In the genomic region with DNA sequence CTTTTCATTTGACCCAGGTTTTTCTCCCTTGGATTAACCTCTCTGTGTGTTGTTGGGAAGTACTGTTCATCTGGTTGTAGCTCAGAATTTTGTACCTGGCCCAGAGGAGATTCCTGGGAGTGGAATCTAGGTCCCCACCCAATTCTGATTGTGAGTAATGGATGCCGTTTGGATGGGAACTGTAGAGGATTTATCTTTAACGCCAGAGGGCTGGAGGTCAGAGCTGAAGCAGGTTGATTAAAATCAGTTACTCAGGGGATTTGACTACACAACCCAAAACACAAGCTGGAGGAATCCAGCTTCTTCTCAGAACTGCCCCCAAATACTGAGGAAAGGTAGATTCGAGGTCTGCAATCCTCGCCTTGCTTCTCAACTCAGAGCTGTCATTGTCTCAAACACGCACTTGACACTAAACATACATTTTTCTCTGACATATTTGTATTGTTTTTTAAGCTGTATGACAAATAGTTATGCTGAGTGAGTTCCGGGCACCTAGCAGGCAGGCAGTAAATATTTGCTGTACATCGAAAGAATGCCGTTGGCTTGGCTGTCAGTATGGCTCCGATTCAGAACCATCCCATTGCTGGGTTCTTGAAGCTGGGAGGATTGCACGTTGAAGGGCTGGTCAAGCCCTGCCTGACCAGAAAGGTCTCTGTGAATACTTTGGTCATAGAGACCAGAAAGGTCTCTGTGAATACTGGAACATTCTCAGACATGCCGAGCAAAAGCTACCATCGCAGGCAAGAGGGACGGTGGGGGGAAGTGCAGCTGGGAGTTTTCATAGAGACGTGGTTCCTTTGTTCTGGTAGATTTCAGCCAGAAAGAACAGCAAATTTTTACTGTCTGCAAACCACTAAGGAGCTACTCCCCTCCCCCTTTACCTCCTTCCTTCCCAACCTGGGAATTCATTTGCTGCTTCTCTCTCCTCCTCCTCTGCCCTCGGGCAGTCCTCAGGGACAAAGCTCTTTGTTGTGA, we compare ENCODE assay signal across 8 cellular contexts.
DNase-seq lines count a peak whose midpoint lies in the region; ATAC-seq, FAIRE-seq and TF ChIP-seq lines count a peak whose summit lies in the region.

No MANE protein-coding gene starts in this region.

- no peak for TF ChIP-seq CTCF in A549 (IDR thresholded peaks at IDR 0.05)
- TF ChIP-seq CTCF in HFFc6 (IDR thresholded peaks at IDR 0.05), result no peak
- TF ChIP-seq CTCF in kidney epithelial cell (IDR thresholded peaks at IDR 0.05; ENCODE audit: insufficient read depth, low read length, poor library complexity, severe bottlenecking), result no peak
- no peak for TF ChIP-seq CTCF in thoracic aorta (IDR thresholded peaks at IDR 0.05)

- no peak for TF ChIP-seq EP300 in A549 (IDR thresholded peaks at IDR 0.05)

- H3K27ac ChIP-seq in A549 (peak overlapping the region; percentile 79 to 87; a peak in 4 of 6 replicates), thoracic aorta (peak overlapping the region; percentile 92 to 97)

- H3K4me1 Mint-ChIP-seq in HFFc6 (ENCODE audit: low read depth), result peaks cover 69% of the 10 kb centered on the region
- H3K4me1 Mint-ChIP-seq in activated naive CD8-positive, alpha-beta T cell treated with anti-CD3 and anti-CD28 coated beads, Interleukin-2, amount 50 U/mL, for 24 hours, result peaks cover 29% of the 10 kb centered on the region

- peak; percentile 53 to 54 for ATAC-seq in A549
- ATAC-seq in activated naive CD8-positive, alpha-beta T cell treated with anti-CD3 and anti-CD28 coated beads, Interleukin-2, amount 50 U/mL, for 24 hours, result no peak
- ATAC-seq in thoracic aorta (ENCODE audit: insufficient number of reproducible peaks, low FRiP score, low read depth), result no peak
- ATAC-seq in GM21367 (IDR thresholded peaks at IDR 0.05; ENCODE audit: unreplicated experiment), result no peak

- H3K4me2 ChIP-seq in A549, result peak overlapping the region; percentile 88

- no peak for FAIRE-seq in A549 (lab: Jason Lieb, UNC)

- H3K27me3 Mint-ChIP-seq in HFFc6 (ENCODE audit: insufficient read depth), result peaks cover 3% of the 10 kb centered on the region
- no peaks in the 10 kb centered on the region for H3K27me3 Mint-ChIP-seq in activated naive CD8-positive, alpha-beta T cell treated with anti-CD3 and anti-CD28 coated beads, Interleukin-2, amount 50 U/mL, for 24 hours

- H3K9me3 Mint-ChIP-seq in HFFc6, result no peaks in the 10 kb centered on the region; the same call in 1 of the 2 replicates
- H3K9me3 Mint-ChIP-seq in activated naive CD8-positive, alpha-beta T cell treated with anti-CD3 and anti-CD28 coated beads, Interleukin-2, amount 50 U/mL, for 24 hours, result no peaks in the 10 kb centered on the region

- CTCF ChIA-PET in A549 (lab: Yijun Ruan, JAX), result interaction anchor here (0.6 to 4.9 kb wide), 19 partner anchors 10 to 926 kb away, joined by 3 to 78 read pairs (median 4); no protein-coding TSS in a partner anchor

- H3K4me3 Mint-ChIP-seq in HFFc6, result peak overlapping the region; percentile 89
- H3K4me3 Mint-ChIP-seq in activated naive CD8-positive, alpha-beta T cell treated with anti-CD3 and anti-CD28 coated beads, Interleukin-2, amount 50 U/mL, for 24 hours, result peak overlapping the region; percentile 77

- H3K27ac Mint-ChIP-seq in HFFc6, result peak overlapping the region; percentile 98
- no peak overlapping the region for H3K27ac Mint-ChIP-seq in activated naive CD8-positive, alpha-beta T cell treated with anti-CD3 and anti-CD28 coated beads, Interleukin-2, amount 50 U/mL, for 24 hours

- DNase-seq in A549 (ENCODE audit: low read depth in 1 of 2, low spot score in 1 of 2) (no peak), HFFc6 (no peak), kidney epithelial cell (ENCODE audit: low read depth) (no peak), thoracic aorta (ENCODE audit: low spot score) (no peak), NOMO-1 treated with dmso at 0.1 percent for 144 hours (lab: John Stamatoyannopoulos, UW; ENCODE audit: unreplicated experiment) (no peak)
- DNase-seq in activated naive CD8-positive, alpha-beta T cell treated with anti-CD3 and anti-CD28 coated beads, Interleukin-2, amount 50 U/mL, for 24 hours, result no peak
- no peak for DNase-seq in stimulated activated CD4-positive, alpha-beta T cell treated with anti-CD3 and anti-CD28 coated beads, Interleukin-15, amount 100 ng/mL, for 24 hours

- H3K36me3 Mint-ChIP-seq in HFFc6 (ENCODE audit: low read depth), result peaks cover 9% of the 10 kb centered on the region; the same call in 1 of the 2 replicates
- H3K36me3 Mint-ChIP-seq in activated naive CD8-positive, alpha-beta T cell treated with anti-CD3 and anti-CD28 coated beads, Interleukin-2, amount 50 U/mL, for 24 hours (ENCODE audit: low read depth), result no peaks in the 10 kb centered on the region

- 0 out of 3 replicates have a peak, but pooled peaks cover 4% of the 10 kb centered on the region for H3K4me1 ChIP-seq in A549
- peaks cover 0 to 30% of the 10 kb centered on the region in 2 donors for H3K4me1 ChIP-seq in thoracic aorta (ENCODE audit: control insufficient read depth in 1 of 2, low read depth in 2 of 2)

- no peak for TF ChIP-seq RAD21 in A549 (conservative IDR thresholded peaks at IDR 0.05 in 1 of 2, IDR thresholded peaks at IDR 0.05 in 1 of 2)

- H3K36me3 ChIP-seq in kidney epithelial cell (ENCODE audit: control insufficient read depth, insufficient read depth, low read length), result no peaks in the 10 kb centered on the region
- H3K36me3 ChIP-seq in thoracic aorta, result no peaks in the 10 kb centered on the region

- H3K27me3 ChIP-seq in kidney epithelial cell (ENCODE audit: control insufficient read depth, insufficient read depth, low read length) (no peaks in the 10 kb centered on the region), thoracic aorta (replicated peaks; ENCODE audit: insufficient read depth) (no peaks in the 10 kb centered on the region)

- H3K4me3 ChIP-seq in A549, result peak overlapping the region; percentile 48
- peak overlapping the region; percentile 40 for H3K4me3 ChIP-seq in kidney epithelial cell (ENCODE audit: low read depth, low read length)
- H3K4me3 ChIP-seq in thoracic aorta, result peak overlapping the region; percentile 78

- POLR2A ChIA-PET in A549 (lab: Yijun Ruan, JAX), result no interaction called here

- no peaks in the 10 kb centered on the region for H3K9me3 ChIP-seq in A549
- H3K9me3 ChIP-seq in thoracic aorta, result no peaks in the 10 kb centered on the region

- WGBS in A549 (ENCODE audit: missing lambda C conversion rate), result 49% methylated on average over 15 of the region's 15 CpGs

- no peak for TF ChIP-seq POLR2A in A549 (IDR thresholded peaks at IDR 0.05; ENCODE audit: low read length)

TF ChIP-seq in A549, 52 proteins besides CTCF, POLR2A, EP300 and RAD21 (continues in another document):
- TF ChIP-seq HDAC2 (IDR thresholded peaks at IDR 0.05) (no peak), HES2 (IDR thresholded peaks at IDR 0.05) (no peak), EHF (CRISPR knock-in tag; IDR thresholded peaks at IDR 0.05) (no peak), ATOH8 (CRISPR knock-in tag; IDR thresholded peaks at IDR 0.05; ENCODE audit: low read depth) (no peak), MAFK (IDR thresholded peaks at IDR 0.05; ENCODE audit: partially characterized antibody) (no peak), MYC (IDR thresholded peaks at IDR 0.05; ENCODE audit: borderline replicate concordance, low read length) (no peak), NPAS2 (CRISPR knock-in tag; IDR thresholded peaks at IDR 0.05; ENCODE audit: borderline replicate concordance) (no peak), RNF2 (IDR thresholded peaks at IDR 0.05; ENCODE audit: borderline replicate concordance, low read depth) (no peak), CEBPB (IDR thresholded peaks at IDR 0.05) (no peak), NFE2L2 (conservative IDR thresholded peaks at IDR 0.05; ENCODE audit: low read length) (no peak), EHMT2 (IDR thresholded peaks at IDR 0.05; ENCODE audit: low read depth) (no peak), ZFP36 (IDR thresholded peaks at IDR 0.05; ENCODE audit: borderline replicate concordance, partially characterized antibody) (no peak), ZNF302 (CRISPR knock-in tag; IDR thresholded peaks at IDR 0.05) (no peak), CHD4 (IDR thresholded peaks at IDR 0.05; ENCODE audit: borderline replicate concordance) (no peak), E2F6 (IDR thresholded peaks at IDR 0.05; ENCODE audit: borderline replicate concordance, low read depth) (no peak)
- TF ChIP-seq, protein P1, sequence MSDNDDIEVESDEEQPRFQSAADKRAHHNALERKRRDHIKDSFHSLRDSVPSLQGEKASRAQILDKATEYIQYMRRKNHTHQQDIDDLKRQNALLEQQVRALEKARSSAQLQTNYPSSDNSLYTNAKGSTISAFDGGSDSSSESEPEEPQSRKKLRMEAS (IDR thresholded peaks at IDR 0.05), result no peak
- TF ChIP-seq, protein P2, sequence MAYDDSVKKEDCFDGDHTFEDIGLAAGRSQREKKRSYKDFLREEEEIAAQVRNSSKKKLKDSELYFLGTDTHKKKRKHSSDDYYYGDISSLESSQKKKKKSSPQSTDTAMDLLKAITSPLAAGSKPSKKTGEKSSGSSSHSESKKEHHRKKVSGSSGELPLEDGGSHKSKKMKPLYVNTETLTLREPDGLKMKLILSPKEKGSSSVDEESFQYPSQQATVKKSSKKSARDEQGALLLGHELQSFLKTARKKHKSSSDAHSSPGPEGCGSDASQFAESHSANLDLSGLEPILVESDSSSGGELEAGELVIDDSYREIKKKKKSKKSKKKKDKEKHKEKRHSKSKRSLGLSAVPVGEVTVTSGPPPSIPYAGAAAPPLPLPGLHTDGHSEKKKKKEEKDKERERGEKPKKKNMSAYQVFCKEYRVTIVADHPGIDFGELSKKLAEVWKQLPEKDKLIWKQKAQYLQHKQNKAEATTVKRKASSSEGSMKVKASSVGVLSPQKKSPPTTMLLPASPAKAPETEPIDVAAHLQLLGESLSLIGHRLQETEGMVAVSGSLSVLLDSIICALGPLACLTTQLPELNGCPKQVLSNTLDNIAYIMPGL (CRISPR knock-in tag; IDR thresholded peaks at IDR 0.05; ENCODE audit: borderline replicate concordance), result no peak

Comparison
In these comparisons a context has a peak if more than half of its experiments do, and no peak if none do; other contexts are left out.
1. ATAC-seq: peak in A549 (2 of 2); none in activated naive CD8-positive, alpha-beta T cell treated with anti-CD3 and anti-CD28 coated beads, Interleukin-2, amount 50 U/mL, for 24 hours (single experiment), thoracic aorta (single experiment) and GM21367 (single experiment).
2. Peak in every context shown above with its lines, with median percentiles within 50 percentile points of each other: H3K4me3 ChIP-seq.